Comparison of ENCODE assay signal across 13 cellular contexts in the genomic region with DNA sequence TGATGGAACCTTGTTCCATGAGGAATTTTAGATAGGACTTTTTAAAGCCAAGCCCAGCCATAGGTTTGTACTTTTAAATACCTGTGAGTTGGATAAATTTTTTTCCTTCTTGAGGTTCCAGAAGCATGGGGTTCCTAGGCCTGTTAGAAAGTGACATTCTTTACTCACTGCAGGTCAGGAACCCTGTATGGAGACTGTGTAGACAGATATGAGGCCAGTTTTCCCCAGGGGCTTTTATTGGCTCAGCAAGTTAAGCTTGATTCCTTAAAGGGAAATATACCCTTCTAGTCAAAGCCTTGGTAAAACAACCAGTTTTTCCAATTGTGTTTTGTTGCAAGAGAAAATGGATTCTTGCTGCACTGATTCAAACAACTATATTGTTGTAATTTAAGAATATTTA. TPM values are rescaled to one million over a fixed set of nuclear protein-coding genes. Genes with fewer than 3 reads are reported as not detected.
DNase-seq lines count a peak whose midpoint lies in the region; ATAC-seq and TF ChIP-seq lines count a peak whose summit lies in the region.
"Had no signal": no experiment of that assay in that cellular context is flagged by ENCODE, and none has a peak within 500 bp of the region (broad histone marks: within the 10 kb centered on the region; RNA-seq: fewer than 3 reads in every experiment).

No MANE protein-coding gene starts in this region.

- H3K36me3 ChIP-seq in muscle layer of duodenum (ENCODE audit: control insufficient read depth in 1 of 2, insufficient read depth in 2 of 2, low read length in 2 of 2) = peaks cover 8 to 9% of the 10 kb centered on the region in 2 donors
- no peaks in the 10 kb centered on the region for H3K36me3 ChIP-seq in aorta (ENCODE audit: control insufficient read depth in 1 of 2, insufficient read depth in 2 of 2, low read length in 1 of 2)
- H3K36me3 ChIP-seq: breast epithelium had no signal

- H3K9me3 ChIP-seq in muscle layer of duodenum (ENCODE audit: control insufficient read depth in 1 of 2, low read length in 2 of 2) (no peaks in the 10 kb centered on the region), aorta (ENCODE audit: control insufficient read depth, low read length) (no peaks in the 10 kb centered on the region)
- H3K9me3 ChIP-seq: breast epithelium had no signal

- peak; percentile 72 for DNase-seq in NB4 (ENCODE audit: low read depth)
- DNase-seq in aorta = no peak
- no peak for DNase-seq in NCI-H2196 (lab: John Stamatoyannopoulos, UW; ENCODE audit: unreplicated experiment)
- DNase-seq: activated CD4-positive, alpha-beta T cell treated with anti-CD3 and anti-CD28 coated beads, Interleukin-2, amount 50 U/mL, for 48 hours; activated effector memory CD4-positive, alpha-beta T cell treated with Interleukin-2 at 50 U/mL for 16 hours; midbrain; NCI-H1105 treated with DMSO at 0.1 percent for 48 hours had no signal

- TF ChIP-seq CTCF in NB4 (IDR thresholded peaks at IDR 0.05; ENCODE audit: low read depth, low read length) = no peak

- H3K4me3 ChIP-seq in NB4 (ENCODE audit: low read depth, low read length) (no peak overlapping the region), muscle layer of duodenum (ENCODE audit: low read depth in 1 of 2, low read length in 2 of 2) (no peak overlapping the region), aorta (ENCODE audit: low read length in 2 of 2) (no peak overlapping the region)

- H3K4me1 ChIP-seq in muscle layer of duodenum (ENCODE audit: control insufficient read depth in 1 of 2, insufficient read depth in 2 of 2, low read length in 2 of 2) (peaks cover 0 to 23% of the 10 kb centered on the region in 2 donors), aorta (ENCODE audit: control insufficient read depth in 1 of 2, insufficient read depth in 2 of 2, low read length in 2 of 2) (no peaks in the 10 kb centered on the region)
- H3K4me1 ChIP-seq: breast epithelium had no signal

- intact Hi-C loops in aorta (cut with DNase I) = no loop called here

- H3K27me3 ChIP-seq in muscle layer of duodenum (ENCODE audit: low read depth, low read length) (no peaks in the 10 kb centered on the region), aorta (ENCODE audit: control insufficient read depth in 1 of 2, insufficient read depth in 2 of 2, low read length in 1 of 2) (no peaks in the 10 kb centered on the region)
- H3K27me3 ChIP-seq: breast epithelium had no signal

- ATAC-seq in aorta (ENCODE audit: low FRiP score) (peak; percentile 55), GM19455 (IDR thresholded peaks at IDR 0.05; ENCODE audit: unreplicated experiment) (no peak), GM21515 (IDR thresholded peaks at IDR 0.05; ENCODE audit: unreplicated experiment) (no peak)

- no peak for TF ChIP-seq POLR2A in NB4 (IDR thresholded peaks at IDR 0.05; ENCODE audit: extremely low read depth, insufficient read length)

- H3K27ac ChIP-seq in cingulate gyrus (ENCODE audit: low read depth, low read length) (peak overlapping the region; percentile 67), muscle layer of duodenum (ENCODE audit: low read length) (peak overlapping the region; percentile 76), aorta (ENCODE audit: low read depth in 1 of 2, low read length in 2 of 2) (peak overlapping the region; percentile 32 to 90)
- H3K27ac ChIP-seq: epithelial cell of prostate had no signal

RNA-seq across cellular contexts. Expression of gene GMCL1, which starts 38.4 kb away (rescaled TPM):
- total RNA-seq in aorta = 10 to 100 TPM; 16.1 to 16.9 TPM
- 10 to 100 TPM; 10.8 to 13.3 TPM for polyA plus RNA-seq in aorta

RNA-seq across cellular contexts. Expression of gene ANXA4, which starts 49.1 kb away (rescaled TPM):
- 100 to 1,000 TPM in 1 of 2 donors, 10 to 100 TPM in 1; 94.6 to 120 TPM for total RNA-seq in aorta
- polyA plus RNA-seq in aorta = 10 to 100 TPM; 73.0 to 89.8 TPM
